Comparison of ENCODE assay signal across 19 cellular contexts in genomic region chr12:52627395-52628110, GRCh38. TPM values are rescaled to one million over a fixed set of nuclear protein-coding genes. Genes with fewer than 3 reads are reported as not detected.
DNase-seq lines count a peak whose midpoint lies in the region; ATAC-seq, FAIRE-seq and TF ChIP-seq lines count a peak whose summit lies in the region.
"Had no signal": no experiment of that assay in that cellular context is flagged by ENCODE, and none has a peak within 500 bp of the region (broad histone marks: within the 10 kb centered on the region; RNA-seq: fewer than 3 reads in every experiment).

No MANE protein-coding gene starts in this region.

- POLR2A ChIA-PET in H1 (lab: Charles Lee; ENCODE audit: partially characterized antibody): no interaction called here

- H3K4ac ChIP-seq in H1 (replicated peaks; ENCODE audit: insufficient read length, low read depth, low read length): no peak overlapping the region

- no peak overlapping the region for H2BK5ac ChIP-seq in H1 (ENCODE audit: low read depth, low read length)

- H2BK20ac ChIP-seq in H1 (ENCODE audit: low read length): no peak overlapping the region

- no peak for DNase-seq in activated naive CD8-positive, alpha-beta T cell treated with anti-CD3 and anti-CD28 coated beads, Interleukin-2, amount 50 U/mL, for 24 hours
- DNase-seq in NCI-H748 (lab: John Stamatoyannopoulos, UW; ENCODE audit: unreplicated experiment) (peak; percentile 58), H1 (ENCODE audit: low read depth in 1 of 2, low spot score in 2 of 2) (peak in 1 of 2 experiments; percentile 30), type B pancreatic cell (ENCODE audit: extremely low spot score, unreplicated experiment) (peak; percentile 16), HAP-1 (ENCODE audit: low spot score in 2 of 2) (no peak)
- DNase-seq: ACHN; CD4-positive, alpha-beta memory T cell; DMS79; HCEC 1CT; NCI-H2029; NCI-H2171; NCI-H446; NCI-H69; RPMI8226; SIG-M5 had no signal

- no peak overlapping the region for H3K14ac ChIP-seq in H1 (ENCODE audit: insufficient read length)

- no peak overlapping the region for H2BK120ac ChIP-seq in H1 (replicated peaks; ENCODE audit: low read depth, low read length)

- no peak overlapping the region for H3K23ac ChIP-seq in H1 (ENCODE audit: insufficient read length)

- H3K9me3 ChIP-seq in H1 (ENCODE audit: insufficient read depth in 2 of 2, low read depth in 1 of 2, low read length in 1 of 2) (no peaks in the 10 kb centered on the region), HAP-1 (no peaks in the 10 kb centered on the region)

- H2BK15ac ChIP-seq in H1 (ENCODE audit: low read length): no peak overlapping the region

- H4K5ac ChIP-seq in H1 (ENCODE audit: insufficient read length, low read depth, low read length): no peak overlapping the region

- H4K20me1 ChIP-seq in H1 (replicated peaks in 1 of 2; ENCODE audit: control insufficient read depth in 1 of 2, insufficient read depth in 2 of 2, low read length in 2 of 2): no peaks in the 10 kb centered on the region

- H3K27me3 ChIP-seq in H1 (replicated peaks in 1 of 4; ENCODE audit: control insufficient read depth in 3 of 4, extremely low read depth in 1 of 4, insufficient read depth in 3 of 4, low read length in 3 of 4) (no peaks in the 10 kb centered on the region; a peak in 2 of 7 replicates), HAP-1 (ENCODE audit: low read depth) (peaks cover 3% of the 10 kb centered on the region; the same call in 1 of the 2 replicates)

- H3K79me2 ChIP-seq in H1 (ENCODE audit: control insufficient read depth in 1 of 2, insufficient read depth in 2 of 2, low read length in 2 of 2): no peaks in the 10 kb centered on the region

- H3K4me1 ChIP-seq in H1 (replicated peaks in 1 of 4; ENCODE audit: control insufficient read depth in 3 of 4, insufficient read depth in 4 of 4, low read length in 3 of 4) (no peaks in the 10 kb centered on the region), HAP-1 (0 out of 2 replicates have a peak, but pooled peaks cover 5% of the 10 kb centered on the region)

- H3K4me2 ChIP-seq in H1 (ENCODE audit: insufficient read depth in 1 of 2, low read depth in 2 of 2, low read length in 2 of 2): no peak overlapping the region

- 0 out of 2 replicates have a peak overlapping the region, but pooled peaks have one; percentile 24 for H2AFZ ChIP-seq in H1 (ENCODE audit: low read length)

- peaks cover 84% of the 10 kb centered on the region for H3K4me1 Mint-ChIP-seq in activated naive CD8-positive, alpha-beta T cell (ENCODE audit: low read depth)
- peaks cover 56% of the 10 kb centered on the region for H3K4me1 Mint-ChIP-seq in activated naive CD8-positive, alpha-beta T cell treated with anti-CD3 and anti-CD28 coated beads, Interleukin-2, amount 50 U/mL, for 24 hours
- H3K4me1 Mint-ChIP-seq in type B pancreatic cell (ENCODE audit: unreplicated experiment): no peaks in the 10 kb centered on the region
- peaks cover 18% of the 10 kb centered on the region for H3K4me1 Mint-ChIP-seq in activated T-helper 17 cell treated with anti-CD3 and anti-CD28 coated beads, Interleukin-2, amount 50 U/mL, for 72 hours

- H3K27ac Mint-ChIP-seq in activated naive CD8-positive, alpha-beta T cell: no peak overlapping the region
- no peak overlapping the region for H3K27ac Mint-ChIP-seq in activated naive CD8-positive, alpha-beta T cell treated with anti-CD3 and anti-CD28 coated beads, Interleukin-2, amount 50 U/mL, for 24 hours
- H3K27ac Mint-ChIP-seq in type B pancreatic cell: no peak overlapping the region
- H3K27ac Mint-ChIP-seq in activated T-helper 17 cell treated with anti-CD3 and anti-CD28 coated beads, Interleukin-2, amount 50 U/mL, for 72 hours: no peak overlapping the region

- in situ Hi-C loops in HAP-1 (cut with MboI; ENCODE audit: low sequenced_read_pairs): no loop called here

- TF ChIP-seq POLR2A in H1 (IDR thresholded peaks at IDR 0.05; ENCODE audit: control extremely low read depth in 1 of 2, low read depth in 2 of 2, low read length in 2 of 2): no peak

- no peaks in the 10 kb centered on the region for H3K9me3 Mint-ChIP-seq in activated naive CD8-positive, alpha-beta T cell (ENCODE audit: low read depth)
- no peaks in the 10 kb centered on the region for H3K9me3 Mint-ChIP-seq in activated naive CD8-positive, alpha-beta T cell treated with anti-CD3 and anti-CD28 coated beads, Interleukin-2, amount 50 U/mL, for 24 hours
- H3K9me3 Mint-ChIP-seq in type B pancreatic cell: no peaks in the 10 kb centered on the region
- peaks cover 4% of the 10 kb centered on the region for H3K9me3 Mint-ChIP-seq in activated T-helper 17 cell treated with anti-CD3 and anti-CD28 coated beads, Interleukin-2, amount 50 U/mL, for 72 hours

- CTCF ChIA-PET in H1 (lab: Charles Lee; ENCODE audit: partially characterized antibody): interaction anchor here (1.3 to 1.6 kb wide), 4 partner anchors 22 to 237 kb away, joined by 3 to 6 read pairs (median 3); no protein-coding TSS in a partner anchor

- no peaks in the 10 kb centered on the region for H3K36me3 ChIP-seq in H1 (ENCODE audit: control insufficient read depth in 2 of 4, insufficient read depth in 4 of 4, low read length in 3 of 4)
- no peaks in the 10 kb centered on the region for H3K36me3 ChIP-seq in HAP-1 (replicated peaks)

- no peak overlapping the region for H3K18ac ChIP-seq in H1 (ENCODE audit: extremely low read depth, low read length)

- no peak overlapping the region for H3K56ac ChIP-seq in H1 (replicated peaks; ENCODE audit: insufficient read length, low read depth, low read length)

- peak overlapping the region; percentile 12 for H3K4me3 Mint-ChIP-seq in activated naive CD8-positive, alpha-beta T cell
- no peak overlapping the region for H3K4me3 Mint-ChIP-seq in activated naive CD8-positive, alpha-beta T cell treated with anti-CD3 and anti-CD28 coated beads, Interleukin-2, amount 50 U/mL, for 24 hours
- no peak overlapping the region for H3K4me3 Mint-ChIP-seq in type B pancreatic cell
- no peak overlapping the region for H3K4me3 Mint-ChIP-seq in activated T-helper 17 cell treated with anti-CD3 and anti-CD28 coated beads, Interleukin-2, amount 50 U/mL, for 72 hours

- no peak for FAIRE-seq in H1 (lab: Jason Lieb, UNC)
- FAIRE-seq: D721Med, GM19239 had no signal

- no peak overlapping the region for H4K91ac ChIP-seq in H1 (replicated peaks; ENCODE audit: insufficient read length, low read length)

- no peak for TF ChIP-seq CTCF in H1 (IDR thresholded peaks at IDR 0.05; ENCODE audit: control extremely low read depth in 1 of 3, insufficient read depth in 1 of 3, low read depth in 1 of 3, low read length in 3 of 3)
- TF ChIP-seq CTCF in type B pancreatic cell (conservative IDR thresholded peaks at IDR 0.05): no peak

- H2BK12ac ChIP-seq in H1 (ENCODE audit: low read depth, low read length): no peak overlapping the region

- no peak overlapping the region for H3K27ac ChIP-seq in H1 (ENCODE audit: low read depth, low read length)

- H3K36me3 Mint-ChIP-seq in activated naive CD8-positive, alpha-beta T cell: no peaks in the 10 kb centered on the region
- H3K36me3 Mint-ChIP-seq in activated naive CD8-positive, alpha-beta T cell treated with anti-CD3 and anti-CD28 coated beads, Interleukin-2, amount 50 U/mL, for 24 hours (ENCODE audit: low read depth): no peaks in the 10 kb centered on the region
- H3K36me3 Mint-ChIP-seq in type B pancreatic cell: no peaks in the 10 kb centered on the region
- no peaks in the 10 kb centered on the region for H3K36me3 Mint-ChIP-seq in activated T-helper 17 cell treated with anti-CD3 and anti-CD28 coated beads, Interleukin-2, amount 50 U/mL, for 72 hours (ENCODE audit: low read depth)
- H3K36me3 Mint-ChIP-seq: CD4-positive, alpha-beta memory T cell had no signal

- H3K27me3 Mint-ChIP-seq in activated naive CD8-positive, alpha-beta T cell: no peaks in the 10 kb centered on the region
- no peaks in the 10 kb centered on the region for H3K27me3 Mint-ChIP-seq in activated naive CD8-positive, alpha-beta T cell treated with anti-CD3 and anti-CD28 coated beads, Interleukin-2, amount 50 U/mL, for 24 hours
- peaks cover 24% of the 10 kb centered on the region for H3K27me3 Mint-ChIP-seq in type B pancreatic cell
- peaks cover 7% of the 10 kb centered on the region for H3K27me3 Mint-ChIP-seq in activated T-helper 17 cell treated with anti-CD3 and anti-CD28 coated beads, Interleukin-2, amount 50 U/mL, for 72 hours

- H2AK5ac ChIP-seq in H1 (ENCODE audit: low read depth, low read length): no peak overlapping the region

- TF ChIP-seq EP300 in H1 (IDR thresholded peaks at IDR 0.05; ENCODE audit: borderline replicate concordance in 1 of 2, low read depth in 2 of 2, low read length in 2 of 2): no peak

- 84% methylated on average over 2 of the region's 2 CpGs; no CpG with 5 or more reads in 1 of the 2 experiments for WGBS in H1 (ENCODE audit: extremely low coverage in 1 of 2, insufficient coverage in 1 of 2, insufficient read length in 1 of 2, insufficient replicate concordance in 2 of 2, low coverage in 1 of 2, low lambda C conversion rate in 2 of 2, missing lambda C conversion rate in 1 of 2), 2 experiments

- H3K4me3 ChIP-seq in H1 (ENCODE audit: extremely low read depth in 1 of 4, insufficient read depth in 2 of 4, low read depth in 3 of 4, low read length in 4 of 4) (no peak overlapping the region), HAP-1 (no peak overlapping the region)

- H4K8ac ChIP-seq in H1 (ENCODE audit: extremely low read depth, insufficient read depth, low read length): no peak overlapping the region

- H3K9ac ChIP-seq in H1 (replicated peaks in 1 of 4; ENCODE audit: extremely low read depth in 1 of 4, low read depth in 3 of 4, low read length in 3 of 4): no peak overlapping the region

- TF ChIP-seq RAD21 in H1 (IDR thresholded peaks at IDR 0.05 in 1 of 2, conservative IDR thresholded peaks at IDR 0.05 in 1 of 2; ENCODE audit: low read depth in 2 of 2, low read length in 2 of 2): no peak

- ATAC-seq in activated naive CD8-positive, alpha-beta T cell treated with anti-CD3 and anti-CD28 coated beads, Interleukin-2, amount 50 U/mL, for 24 hours: no peak
- no peak for ATAC-seq in activated T-helper 17 cell treated with anti-CD3 and anti-CD28 coated beads, Interleukin-2, amount 50 U/mL, for 72 hours (replicated peaks)

- H3K79me1 ChIP-seq in H1 (ENCODE audit: low read depth, low read length): no peaks in the 10 kb centered on the region; the same call in 1 of the 2 replicates

- no peaks in the 10 kb centered on the region for H3K23me2 ChIP-seq in H1 (ENCODE audit: low read depth, low read length)

RNA-seq across cellular contexts. Expression of gene KRT73, which starts 9.2 kb away (rescaled TPM):
- not detected in 2 replicates for total RNA-seq in H1 (2021; fragmentation: NEBNext Ultra II Directional; extraction: Animal tissue kit (Norgen Biotek cat#: 25700))
- not detected in 2 replicates for polyA plus RNA-seq in H1 (2011; rRNA removed)
- not detected for polyA plus RNA-seq in H1 (2011; cell fraction: cytosol; rRNA removed)
- not detected for polyA plus RNA-seq in H1 (2011; cell fraction: nucleus; rRNA removed)
- not detected in 4 replicates for polyA plus RNA-seq in H1 (2012, experiment 1 of 2)
- polyA plus RNA-seq in H1 (2012, experiment 2 of 2): not detected
- polyA plus RNA-seq in H1 (2013, experiment 1 of 2): not detected
- not detected for polyA plus RNA-seq in H1 (2013, experiment 2 of 2)
- not detected in 2 replicates for polyA minus RNA-seq in H1 (2011; rRNA and poly(A)+ RNA removed)
- polyA minus RNA-seq in H1 (2011; cell fraction: cytosol; rRNA and poly(A)+ RNA removed): not detected
- not detected for polyA minus RNA-seq in H1 (2011; cell fraction: nucleus; rRNA and poly(A)+ RNA removed)
- 0.12 TPM in 1 of 2 replicates, not detected in the other for total RNA-seq in type B pancreatic cell (ENCODE audit: low replicate concordance)
- total RNA-seq in activated T-helper 17 cell treated with anti-CD3 and anti-CD28 coated beads, Interleukin-2, amount 50 U/mL, for 72 hours: not detected

RNA-seq across cellular contexts. Expression of gene KRT2, which starts 24.5 kb away (rescaled TPM):
- not detected in 2 replicates for total RNA-seq in H1 (2021; fragmentation: NEBNext Ultra II Directional; extraction: Animal tissue kit (Norgen Biotek cat#: 25700))
- not detected in 2 replicates for polyA plus RNA-seq in H1 (2011; rRNA removed)
- not detected for polyA plus RNA-seq in H1 (2011; cell fraction: cytosol; rRNA removed)
- polyA plus RNA-seq in H1 (2011; cell fraction: nucleus; rRNA removed): not detected
- not detected in 4 replicates for polyA plus RNA-seq in H1 (2012, experiment 1 of 2)
- not detected for polyA plus RNA-seq in H1 (2012, experiment 2 of 2)
- polyA plus RNA-seq in H1 (2013, experiment 1 of 2): not detected
- not detected for polyA plus RNA-seq in H1 (2013, experiment 2 of 2)
- 0.46 TPM in 1 of 2 replicates, not detected in the other for polyA minus RNA-seq in H1 (2011; rRNA and poly(A)+ RNA removed)
- polyA minus RNA-seq in H1 (2011; cell fraction: cytosol; rRNA and poly(A)+ RNA removed): not detected
- not detected for polyA minus RNA-seq in H1 (2011; cell fraction: nucleus; rRNA and poly(A)+ RNA removed)
- not detected in 2 replicates for total RNA-seq in type B pancreatic cell (ENCODE audit: low replicate concordance)
- total RNA-seq in activated T-helper 17 cell treated with anti-CD3 and anti-CD28 coated beads, Interleukin-2, amount 50 U/mL, for 72 hours: not detected

RNA-seq across cellular contexts. Expression of gene KRT72, which starts 26.3 kb away (rescaled TPM):
- not detected in 2 replicates for total RNA-seq in H1 (2021; fragmentation: NEBNext Ultra II Directional; extraction: Animal tissue kit (Norgen Biotek cat#: 25700))
- polyA plus RNA-seq in H1 (2011; rRNA removed): not detected in 2 replicates
- not detected for polyA plus RNA-seq in H1 (2011; cell fraction: cytosol; rRNA removed)
- polyA plus RNA-seq in H1 (2011; cell fraction: nucleus; rRNA removed): not detected
- polyA plus RNA-seq in H1 (2012, experiment 1 of 2): not detected in 4 replicates
- polyA plus RNA-seq in H1 (2012, experiment 2 of 2): not detected
- not detected for polyA plus RNA-seq in H1 (2013, experiment 1 of 2)
- not detected for polyA plus RNA-seq in H1 (2013, experiment 2 of 2)
- polyA minus RNA-seq in H1 (2011; rRNA and poly(A)+ RNA removed): not detected in 2 replicates
- polyA minus RNA-seq in H1 (2011; cell fraction: cytosol; rRNA and poly(A)+ RNA removed): not detected
- polyA minus RNA-seq in H1 (2011; cell fraction: nucleus; rRNA and poly(A)+ RNA removed): not detected
- 0.48 and 2.9 TPM in 2 replicates for total RNA-seq in type B pancreatic cell (ENCODE audit: low replicate concordance)
- total RNA-seq in activated T-helper 17 cell treated with anti-CD3 and anti-CD28 coated beads, Interleukin-2, amount 50 U/mL, for 72 hours: not detected
- polyA plus RNA-seq: CD4-positive, alpha-beta memory T cell had no signal

RNA-seq across cellular contexts. Expression of gene KRT1, which starts 52.7 kb away (rescaled TPM):
- total RNA-seq in H1 (2021; fragmentation: NEBNext Ultra II Directional; extraction: Animal tissue kit (Norgen Biotek cat#: 25700)): not detected in 2 replicates
- polyA plus RNA-seq in H1 (2011; rRNA removed): not detected in 2 replicates
- polyA plus RNA-seq in H1 (2011; cell fraction: cytosol; rRNA removed): not detected
- not detected for polyA plus RNA-seq in H1 (2011; cell fraction: nucleus; rRNA removed)
- polyA plus RNA-seq in H1 (2012, experiment 1 of 2): not detected in 4 replicates
- not detected for polyA plus RNA-seq in H1 (2012, experiment 2 of 2)
- polyA plus RNA-seq in H1 (2013, experiment 1 of 2): not detected
- not detected for polyA plus RNA-seq in H1 (2013, experiment 2 of 2)
- polyA minus RNA-seq in H1 (2011; rRNA and poly(A)+ RNA removed): not detected in 2 replicates
- polyA minus RNA-seq in H1 (2011; cell fraction: cytosol; rRNA and poly(A)+ RNA removed): not detected
- polyA minus RNA-seq in H1 (2011; cell fraction: nucleus; rRNA and poly(A)+ RNA removed): not detected
- total RNA-seq in type B pancreatic cell (ENCODE audit: low replicate concordance): 269 and 837 TPM in 2 replicates
- total RNA-seq in activated T-helper 17 cell treated with anti-CD3 and anti-CD28 coated beads, Interleukin-2, amount 50 U/mL, for 72 hours: not detected

RNA-seq across cellular contexts. Expression of gene KRT74, which starts 53.9 kb away (rescaled TPM):
- not detected in 2 replicates for total RNA-seq in H1 (2021; fragmentation: NEBNext Ultra II Directional; extraction: Animal tissue kit (Norgen Biotek cat#: 25700))
- polyA plus RNA-seq in H1 (2011; rRNA removed): not detected in 2 replicates
- polyA plus RNA-seq in H1 (2011; cell fraction: cytosol; rRNA removed): not detected
- not detected for polyA plus RNA-seq in H1 (2011; cell fraction: nucleus; rRNA removed)
- polyA plus RNA-seq in H1 (2012, experiment 1 of 2): not detected in 4 replicates
- polyA plus RNA-seq in H1 (2012, experiment 2 of 2): not detected
- polyA plus RNA-seq in H1 (2013, experiment 1 of 2): not detected
- polyA plus RNA-seq in H1 (2013, experiment 2 of 2): not detected
- not detected in 2 replicates for polyA minus RNA-seq in H1 (2011; rRNA and poly(A)+ RNA removed)
- not detected for polyA minus RNA-seq in H1 (2011; cell fraction: cytosol; rRNA and poly(A)+ RNA removed)
- polyA minus RNA-seq in H1 (2011; cell fraction: nucleus; rRNA and poly(A)+ RNA removed): not detected
- 0.10 TPM in 1 of 2 replicates, not detected in the other for total RNA-seq in type B pancreatic cell (ENCODE audit: low replicate concordance)
- not detected for total RNA-seq in activated T-helper 17 cell treated with anti-CD3 and anti-CD28 coated beads, Interleukin-2, amount 50 U/mL, for 72 hours
- total RNA-seq: CD4-positive, alpha-beta memory T cell had no signal
- polyA plus RNA-seq: CD4-positive, alpha-beta memory T cell had no signal

Comparison
In these comparisons a context has a peak if more than half of its experiments do, and no peak if none do; other contexts are left out.
1. DNase-seq: peak in NCI-H748 (single experiment) and type B pancreatic cell (single experiment); none in activated naive CD8-positive, alpha-beta T cell treated with anti-CD3 and anti-CD28 coated beads, Interleukin-2, amount 50 U/mL, for 24 hours (single experiment) and HAP-1 (0 of 2).